14 cellular contexts compared by ENCODE assay signal in the genomic region with DNA sequence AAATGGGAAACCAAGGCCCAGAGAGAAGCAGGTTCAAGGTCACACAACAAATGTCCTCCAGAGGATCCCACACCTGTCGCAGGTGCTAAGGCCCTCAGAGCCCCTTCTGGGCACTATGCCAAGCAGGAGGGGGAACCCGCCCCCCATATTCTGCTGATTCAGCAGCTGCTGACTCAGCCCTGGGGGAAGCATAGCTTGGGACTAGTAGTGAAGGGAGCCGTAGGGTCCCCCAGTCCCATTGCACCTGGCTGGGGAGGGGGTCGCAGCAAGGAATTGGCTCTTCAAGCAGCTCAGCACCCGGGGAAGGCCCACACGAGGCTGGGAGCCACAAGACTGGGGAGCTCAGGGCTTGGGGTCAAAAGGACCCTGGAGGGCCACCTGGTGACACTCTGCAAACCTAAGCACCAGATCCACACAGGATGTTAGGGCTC. TPM values are rescaled to one million over a fixed set of nuclear protein-coding genes. Genes with fewer than 3 reads are reported as not detected.
A peak's percentile ranks its signal among the peaks of the same experiment; 100 is the strongest.
DNase-seq lines count a peak whose midpoint lies in the region; ATAC-seq and TF ChIP-seq lines count a peak whose summit lies in the region.
"Had no signal": no experiment of that assay in that cellular context is flagged by ENCODE, and none has a peak within 500 bp of the region (broad histone marks: within the 10 kb centered on the region; RNA-seq: fewer than 3 reads in every experiment).

No MANE protein-coding gene starts in this region.

- H3K4me2 ChIP-seq in BLaER1 treated with 17β-estradiol and CSF1 and Interleukin-3, amounts not matched to agents 10 nM and 100 nM: peak overlapping the region; percentile 95 to 99 (median 97)
- H3K4me2 ChIP-seq in GM23338: peak overlapping the region; percentile 98

- H4K20me1 ChIP-seq in BLaER1 treated with 17β-estradiol and CSF1 and Interleukin-3, amounts not matched to agents 10 nM and 100 nM: peaks cover 0 to 30% (median 0%) of the 10 kb centered on the region in 11 experiments; a peak in 6 of 22 replicates
- H4K20me1 ChIP-seq in GM23338 (replicated peaks; ENCODE audit: insufficient read depth): no peaks in the 10 kb centered on the region

- POLR2A ChIA-PET in T-cell (lab: Charles Lee) (interaction anchor here in 1 of 2 donors (0.9 kb wide), 1 partner anchor 37 kb away, joined by 3 read pairs; no protein-coding TSS in a partner anchor), GM10248 (lab: Yijun Ruan, JAX) (no interaction called here)

- H3K27me3 ChIP-seq in BLaER1 treated with 17β-estradiol and CSF1 and Interleukin-3, amounts not matched to agents 10 nM and 100 nM: peaks cover 0 to 14% (median 6%) of the 10 kb centered on the region in 11 experiments; a peak in 8 of 22 replicates
- H3K27me3 ChIP-seq in GM23338 (ENCODE audit: insufficient read depth): peaks cover 8% of the 10 kb centered on the region
- no peaks in the 10 kb centered on the region for H3K27me3 ChIP-seq in kidney epithelial cell (ENCODE audit: control insufficient read depth, insufficient read depth, low read length)
- H3K27me3 ChIP-seq: ascending aorta, right atrium auricular region had no signal

- H3F3A ChIP-seq in GM23338 (replicated peaks; ENCODE audit: low read depth): 0 out of 2 replicates have a peak, but pooled peaks cover 4% of the 10 kb centered on the region

- DNase-seq in GM23338 (ENCODE audit: low spot score) (no peak), T-cell (no peak), kidney epithelial cell (ENCODE audit: low read depth) (no peak), NCI-H187 treated with DMSO at 0.1 percent for 48 hours (lab: John Stamatoyannopoulos, UW) (no peak), GM10266 (ENCODE audit: extremely low spot score) (no peak), GM10248 (ENCODE audit: extremely low spot score) (no peak), NCI-H82 (lab: John Stamatoyannopoulos, UW) (no peak)
- DNase-seq: activated CD4-positive, alpha-beta T cell treated with anti-CD3 and anti-CD28 coated beads, Interleukin-2, amount 50 U/mL, for 1 hour; SHP77 treated with DMSO at 0.1 percent for 48 hours had no signal

- peaks cover 19% of the 10 kb centered on the region for H3K4me1 Mint-ChIP-seq in GM23338
- H3K4me1 Mint-ChIP-seq in T-cell: peaks cover 14 to 20% (median 19%) of the 10 kb centered on the region in 3 donors

- H3K9me3 ChIP-seq in BLaER1 treated with 17β-estradiol and CSF1 and Interleukin-3, amounts not matched to agents 10 nM and 100 nM (replicated peaks in 1 of 11): no peaks in the 10 kb centered on the region
- H3K9me3 ChIP-seq: ascending aorta, right atrium auricular region had no signal

- no peaks in the 10 kb centered on the region for H3K9me2 ChIP-seq in GM23338 (ENCODE audit: insufficient read depth)

- H3K36me3 Mint-ChIP-seq in GM23338 (ENCODE audit: low read depth): no peaks in the 10 kb centered on the region
- H3K36me3 Mint-ChIP-seq in T-cell: no peaks in the 10 kb centered on the region
- H3K36me3 Mint-ChIP-seq: mesothelial cell of epicardium had no signal

- H3K27me3 Mint-ChIP-seq in GM23338 (ENCODE audit: insufficient read depth, low read depth, poor library complexity) (peaks cover 23% of the 10 kb centered on the region), T-cell (peaks cover 0 to 9% of the 10 kb centered on the region in 2 donors)

- no peaks in the 10 kb centered on the region for H3K9me3 Mint-ChIP-seq in GM23338
- H3K9me3 Mint-ChIP-seq in T-cell: no peaks in the 10 kb centered on the region
- H3K9me3 Mint-ChIP-seq: mesothelial cell of epicardium had no signal

- TF ChIP-seq CTCF in GM23338 (conservative IDR thresholded peaks at IDR 0.05; ENCODE audit: low read depth in 2 of 2) (no peak), kidney epithelial cell (IDR thresholded peaks at IDR 0.05; ENCODE audit: insufficient read depth, low read length, poor library complexity, severe bottlenecking) (no peak), GM10266 (IDR thresholded peaks at IDR 0.05; ENCODE audit: control insufficient read depth, insufficient read depth, low read depth, missing control alignments) (no peak), GM10248 (IDR thresholded peaks at IDR 0.05; ENCODE audit: control extremely low read depth, extremely low read depth, low read depth, missing control alignments) (no peak)

- CTCF ChIA-PET in T-cell (lab: Charles Lee): interaction anchor here (0.5 to 2.5 kb wide), 3 partner anchors 18 to 89 kb away, joined by 3 to 9 read pairs (median 4); no protein-coding TSS in a partner anchor
- CTCF ChIA-PET in GM10248 (lab: Yijun Ruan, JAX): interaction anchor here (0.9 to 6.0 kb wide), 12 partner anchors 9 to 104 kb away, joined by 3 to 41 read pairs (median 4); partner anchors contain the start of gene CFAP73

- H3K4me3 ChIP-seq in BLaER1 treated with 17β-estradiol and CSF1 and Interleukin-3, amounts not matched to agents 10 nM and 100 nM: peak overlapping the region; percentile 50 to 73 (median 56); a peak in 18 of 20 replicates
- H3K4me3 ChIP-seq in GM23338 (peak overlapping the region; percentile 80), kidney epithelial cell (ENCODE audit: low read depth, low read length) (peak overlapping the region; percentile 51)
- H3K4me3 ChIP-seq: ascending aorta, hepatocyte, right atrium auricular region had no signal

- H3K27ac Mint-ChIP-seq in GM23338: no peak overlapping the region
- H3K27ac Mint-ChIP-seq in T-cell: no peak overlapping the region
- H3K27ac Mint-ChIP-seq: mesothelial cell of epicardium had no signal

- H3K4me3 Mint-ChIP-seq in GM23338 (peak overlapping the region; percentile 81), T-cell (peak overlapping the region; percentile 60 to 87 (median 69))

- peak overlapping the region; percentile 96 for H2AFZ ChIP-seq in GM23338
- H2AFZ ChIP-seq: hepatocyte had no signal

- H3K79me2 ChIP-seq in GM23338 (replicated peaks; ENCODE audit: insufficient read depth): no peaks in the 10 kb centered on the region
- H3K79me2 ChIP-seq: hepatocyte had no signal

- H3K27ac ChIP-seq in BLaER1 treated with 17β-estradiol and CSF1 and Interleukin-3, amounts not matched to agents 10 nM and 100 nM: peak overlapping the region in 5 of 11 experiments; percentile 43 to 78 (median 74); a peak in 9 of 22 replicates
- H3K27ac ChIP-seq in GM23338 (ENCODE audit: low read depth): no peak overlapping the region
- H3K27ac ChIP-seq: ascending aorta, hepatocyte, right atrium auricular region had no signal

- H3K36me3 ChIP-seq in BLaER1 treated with 17β-estradiol and CSF1 and Interleukin-3, amounts not matched to agents 10 nM and 100 nM: no peaks in the 10 kb centered on the region
- no peaks in the 10 kb centered on the region for H3K36me3 ChIP-seq in GM23338 (ENCODE audit: insufficient read depth)
- no peaks in the 10 kb centered on the region for H3K36me3 ChIP-seq in kidney epithelial cell (ENCODE audit: control insufficient read depth, insufficient read depth, low read length)
- H3K36me3 ChIP-seq: ascending aorta, right atrium auricular region had no signal

- H3K4me1 ChIP-seq in BLaER1 treated with 17β-estradiol and CSF1 and Interleukin-3, amounts not matched to agents 10 nM and 100 nM: peaks cover 51 to 94% (median 81%) of the 10 kb centered on the region in 10 experiments
- peaks cover 14% of the 10 kb centered on the region for H3K4me1 ChIP-seq in GM23338 (ENCODE audit: insufficient read depth)
- H3K4me1 ChIP-seq: ascending aorta had no signal

- peak overlapping the region in 8 of 11 experiments; percentile 39 to 86 (median 67); a peak in 14 of 22 replicates for H3K9ac ChIP-seq in BLaER1 treated with 17β-estradiol and CSF1 and Interleukin-3, amounts not matched to agents 10 nM and 100 nM

- ATAC-seq in GM23338: no peak
- ATAC-seq in T-cell (replicated peaks in 1 of 4): no peak

TF ChIP-seq in GM23338, 12 proteins besides CTCF, POLR2A, EP300 and RAD21:
- no peak for TF ChIP-seq STAT1 (IDR thresholded peaks at IDR 0.05; ENCODE audit: unreplicated experiment)

RNA-seq across cellular contexts. Expression of gene RASAL1, which starts 1.0 kb away (rescaled TPM):
- 5.4 and 8.2 TPM in 2 replicates for total RNA-seq in GM23338 (2014; rRNA removed; shearing (Covaris generic))
- polyA plus RNA-seq in GM23338 (2016; fragmentation: Nextera tagmentation; extraction: Ambion mirVana): 2.6 and 2.7 TPM in 2 replicates
- 1 to 10 TPM in 2 of 5 donors, under 1 TPM in 3; 0.43 to 2.9 (median 0.85) TPM for total RNA-seq in T-cell
- total RNA-seq in kidney epithelial cell: 1.1 and 1.8 TPM in 2 replicates
- total RNA-seq: hepatocyte, right atrium auricular region had no signal

RNA-seq across cellular contexts. Expression of gene CFAP73, which starts 15.0 kb away (rescaled TPM):
- 0.59 TPM in 1 of 2 replicates, not detected in the other for total RNA-seq in GM23338 (2014; rRNA removed; shearing (Covaris generic))
- polyA plus RNA-seq in GM23338 (2016; fragmentation: Nextera tagmentation; extraction: Ambion mirVana): 0.50 and 0.54 TPM in 2 replicates
- total RNA-seq in T-cell: under 1 TPM in 2 of 5 donors, not detected in 3; 0.25 to 0.69 TPM
- total RNA-seq in kidney epithelial cell: not detected in 2 replicates
- total RNA-seq: ascending aorta, hepatocyte, mesothelial cell of epicardium, right atrium auricular region had no signal
- polyA plus RNA-seq: hepatocyte had no signal

RNA-seq across cellular contexts. Expression of gene DDX54, which starts 50.7 kb away (rescaled TPM):
- 79.6 and 84.1 TPM in 2 replicates for total RNA-seq in GM23338 (2014; rRNA removed; shearing (Covaris generic))
- polyA plus RNA-seq in GM23338 (2016; fragmentation: Nextera tagmentation; extraction: Ambion mirVana): 89.4 and 89.5 TPM in 2 replicates
- total RNA-seq in T-cell (10 to 100 TPM; 86.1 to 100.0 (median 88.0) TPM), kidney epithelial cell (73.9 and 77.6 TPM in 2 replicates)

RNA-seq across cellular contexts. Expression of gene RITA1, which starts 51.0 kb away (rescaled TPM):
- total RNA-seq in GM23338 (2014; rRNA removed; shearing (Covaris generic)): 33.0 and 40.4 TPM in 2 replicates
- polyA plus RNA-seq in GM23338 (2016; fragmentation: Nextera tagmentation; extraction: Ambion mirVana): 20.0 and 21.4 TPM in 2 replicates
- total RNA-seq in T-cell (10 to 100 TPM in 3 of 5 donors, 1 to 10 TPM in 2; 7.8 to 17.8 (median 13.8) TPM), kidney epithelial cell (33.6 and 36.0 TPM in 2 replicates)
